ENCODE assay signal across 8 cellular contexts in the genomic region with DNA sequence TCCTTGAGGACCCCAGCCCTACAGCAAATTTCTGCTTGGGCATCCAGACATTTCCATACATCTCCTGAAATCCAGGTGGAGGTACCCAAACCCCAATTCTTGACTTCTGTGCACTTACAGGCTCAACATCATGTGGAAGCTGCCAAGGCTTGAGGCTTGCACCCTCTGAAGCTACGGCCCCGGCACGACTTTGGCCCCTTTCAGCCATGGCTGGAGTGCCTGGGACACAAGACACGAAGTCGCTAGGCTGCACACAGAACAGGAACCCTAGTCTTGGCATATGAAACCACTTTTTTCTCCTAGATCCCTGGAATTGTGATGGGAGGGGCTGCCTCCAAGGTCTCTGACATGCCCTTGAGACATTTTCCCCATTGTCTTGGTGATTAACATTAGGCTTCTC.
"Had no signal": no experiment of that assay in that cellular context is flagged by ENCODE, and none has a peak within 500 bp of the region (broad histone marks: within the 10 kb centered on the region; RNA-seq: fewer than 3 reads in every experiment).

No MANE protein-coding gene starts in this region.

- H3K9me3 ChIP-seq: HAP-1 had no signal

- DNase-seq: GM23248, GOT3, H7, H9, HCEC 1CT, HFFc6 had no signal

- H3K27ac ChIP-seq: GM23248 had no signal

- H3K4me3 ChIP-seq: GM23248, GM23338, HAP-1 had no signal

- H3K36me3 ChIP-seq: HAP-1 had no signal

- H3K4me1 ChIP-seq: HAP-1 had no signal
